10 cellular contexts compared by ENCODE assay signal in genomic region chr11:133577403-133577802, GRCh38.
"Had no signal": no experiment of that assay in that cellular context is flagged by ENCODE, and none has a peak within 500 bp of the region (broad histone marks: within the 10 kb centered on the region; RNA-seq: fewer than 3 reads in every experiment).

No MANE protein-coding gene starts in this region.

- H3K4me2 ChIP-seq: GM23338 had no signal

- H3K4me3 ChIP-seq: GM23248, GM23338, HAP-1 had no signal

- H3K9ac ChIP-seq: GM23248 had no signal

- H3K36me3 ChIP-seq: HAP-1 had no signal

- DNase-seq: GM23248, GOT3, H7, H9, HCEC 1CT, HFFc6 had no signal

- H3K9me3 ChIP-seq: HAP-1 had no signal

- FAIRE-seq: H54 had no signal

- H2AFZ ChIP-seq: GM23248 had no signal

- ATAC-seq: GM23338, HCT116 had no signal

- H3K27ac ChIP-seq: GM23248 had no signal

- H3K4me1 ChIP-seq: HAP-1 had no signal
